ENCODE assay signal across 28 cellular contexts in the genomic region with DNA sequence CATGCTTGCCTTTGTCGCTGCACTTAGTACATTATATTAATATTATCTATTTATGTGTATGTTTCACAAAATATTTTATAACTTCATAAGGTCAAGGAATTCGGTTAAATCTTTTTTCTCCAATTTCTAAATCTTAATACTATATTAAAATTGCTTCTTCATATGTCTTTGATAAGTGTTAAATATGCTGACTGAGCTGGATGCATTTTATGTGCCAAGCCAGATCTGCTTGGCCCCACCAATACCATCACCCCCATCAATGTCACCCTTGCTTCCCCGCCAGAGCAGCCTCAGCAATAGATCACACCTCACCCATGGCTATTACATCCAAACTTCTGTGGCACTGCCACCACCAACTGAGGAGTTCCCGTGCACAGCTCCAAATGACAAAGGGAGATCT.
"Had no signal": no experiment of that assay in that cellular context is flagged by ENCODE, and none has a peak within 500 bp of the region (broad histone marks: within the 10 kb centered on the region; RNA-seq: fewer than 3 reads in every experiment).

No MANE protein-coding gene starts in this region.

- H3K4me1 ChIP-seq: colonic mucosa, esophagus squamous epithelium, gastrocnemius medialis, heart right ventricle, left lung, lower lobe of right lung had no signal

- H3K27me3 ChIP-seq: colonic mucosa, esophagus squamous epithelium, gastrocnemius medialis, heart right ventricle, left lung had no signal

- H3K9me3 ChIP-seq: colonic mucosa, esophagus squamous epithelium, gastrocnemius medialis, heart right ventricle, left lung, lower lobe of right lung, mucosa of descending colon had no signal

- H3K9me3 Mint-ChIP-seq: endodermal cell, mesothelial cell of epicardium, naive B cell had no signal

- H3K4me1 Mint-ChIP-seq: mesothelial cell of epicardium, naive B cell had no signal

- DNase-seq: colonic mucosa; cortex of kidney; effector CD8-positive, alpha-beta T cell; effector memory CD8-positive, alpha-beta T cell; endodermal cell; erythroblast; esophagus squamous epithelium; foreskin fibroblast; foreskin melanocyte; gastrocnemius medialis; glutamatergic neuron; head of caudate nucleus; heart right ventricle; hippocampal formation; left cardiac atrium; left lung; left ventricle myocardium superior; lower lobe of right lung; mesenchymal stem cell; mucosa of descending colon; naive B cell had no signal

- H3K36me3 ChIP-seq: colonic mucosa, esophagus squamous epithelium, gastrocnemius medialis, heart right ventricle, left lung, lower lobe of right lung had no signal

- H3K36me3 Mint-ChIP-seq: mesothelial cell of epicardium, naive B cell had no signal

- H3K27ac Mint-ChIP-seq: dendritic cell treated with granulocyte-macrophage colony-stimulating factor and Interleukin-4, amounts not matched to agents 40 ng/mL and 50 ng/mL, for 4 days; effector memory CD8-positive, alpha-beta T cell; endodermal cell; mesothelial cell of epicardium; naive B cell had no signal

- H3K4me3 ChIP-seq: colonic mucosa, esophagus squamous epithelium, gastrocnemius medialis, heart right ventricle, left lung, lower lobe of right lung, mucosa of descending colon had no signal

- H3K4me3 Mint-ChIP-seq: dendritic cell treated with granulocyte-macrophage colony-stimulating factor and Interleukin-4, amounts not matched to agents 40 ng/mL and 50 ng/mL, for 4 days; effector memory CD8-positive, alpha-beta T cell; endodermal cell; mesothelial cell of epicardium; naive B cell had no signal

- H3K27me3 Mint-ChIP-seq: dendritic cell treated with granulocyte-macrophage colony-stimulating factor and Interleukin-4, amounts not matched to agents 40 ng/mL and 50 ng/mL, for 4 days had no signal

- FAIRE-seq: endometrium, islet of Langerhans, keratinocyte had no signal

- H3K27ac ChIP-seq: colonic mucosa, epithelial cell of prostate, esophagus squamous epithelium, gastrocnemius medialis, heart right ventricle, left lung, lower lobe of right lung had no signal

- ATAC-seq: effector memory CD8-positive, alpha-beta T cell; esophagus mucosa; gastrocnemius medialis; heart right ventricle; left cardiac atrium; left lung; left ventricle myocardium superior; lower lobe of right lung; mucosa of descending colon had no signal
